In genomic region chr6:44234101-44235090, GRCh38 we compare ENCODE assay signal across 1 cellular context.
TF ChIP-seq lines count a peak whose summit lies in the region.

No MANE protein-coding gene starts in this region.

TF ChIP-seq in HepG2, 621 proteins besides CTCF, POLR2A, EP300 and RAD21 (continued from another document and continues in another):
- TF ChIP-seq RERE (CRISPR knock-in tag; IDR thresholded peaks at IDR 0.05; ENCODE audit: low read depth) (no peak), EZH2 (conservative IDR thresholded peaks at IDR 0.05; ENCODE audit: low read depth, low read length) (no peak), HMGXB3 (CRISPR knock-in tag; IDR thresholded peaks at IDR 0.05; ENCODE audit: borderline replicate concordance) (peak; percentile 53; the same call in 1 of the 2 replicates), ZNF639 (CRISPR knock-in tag; conservative IDR thresholded peaks at IDR 0.05) (no peak), ZNF354B (CRISPR knock-in tag; IDR thresholded peaks at IDR 0.05) (no peak), UBTF (CRISPR knock-in tag; IDR thresholded peaks at IDR 0.05) (no peak; the same call in 1 of the 2 replicates), GABPB1 (CRISPR knock-in tag; IDR thresholded peaks at IDR 0.05) (peak; percentile 42; the same call in 1 of the 2 replicates), ZNF335 (CRISPR knock-in tag; IDR thresholded peaks at IDR 0.05) (peak; percentile 63; the same call in 1 of the 2 replicates), ZNF776 (CRISPR knock-in tag; IDR thresholded peaks at IDR 0.05) (no peak), SPEN (CRISPR knock-in tag; IDR thresholded peaks at IDR 0.05; ENCODE audit: low read depth) (peak; percentile 76), MYNN (CRISPR knock-in tag; IDR thresholded peaks at IDR 0.05; ENCODE audit: low read depth) (no peak), PHF20 (CRISPR knock-in tag; IDR thresholded peaks at IDR 0.05) (no peak; the same call in 1 of the 2 replicates), NFE2L1 (CRISPR knock-in tag; IDR thresholded peaks at IDR 0.05; ENCODE audit: borderline replicate concordance) (no peak), AKNA (CRISPR knock-in tag; IDR thresholded peaks at IDR 0.05; ENCODE audit: borderline replicate concordance) (no peak), MEIS1 (CRISPR knock-in tag; IDR thresholded peaks at IDR 0.05; ENCODE audit: borderline replicate concordance) (no peak), GMEB1 (CRISPR knock-in tag; IDR thresholded peaks at IDR 0.05; ENCODE audit: borderline replicate concordance) (no peak), CENPX (CRISPR knock-in tag; IDR thresholded peaks at IDR 0.05) (no peak), MTERF4 (CRISPR knock-in tag; IDR thresholded peaks at IDR 0.05) (peak; percentile 74; the same call in 1 of the 2 replicates), SKI (IDR thresholded peaks at IDR 0.05; ENCODE audit: partially characterized antibody) (peak; percentile 70), CHD2 (IDR thresholded peaks at IDR 0.05; ENCODE audit: low read depth, low read length) (peak; percentile 14; the same call in 1 of the 2 replicates), SRF (IDR thresholded peaks at IDR 0.05; ENCODE audit: low read depth, low read length) (no peak), ZNF18 (CRISPR knock-in tag; IDR thresholded peaks at IDR 0.05; ENCODE audit: insufficient replicate concordance) (no peak), ZNF672 (CRISPR knock-in tag; IDR thresholded peaks at IDR 0.05) (no peak), CENPT (CRISPR knock-in tag; IDR thresholded peaks at IDR 0.05; ENCODE audit: low read depth) (no peak), ZNF460 (CRISPR knock-in tag; IDR thresholded peaks at IDR 0.05; ENCODE audit: borderline replicate concordance) (no peak), ATRX (CRISPR knock-in tag; IDR thresholded peaks at IDR 0.05; ENCODE audit: borderline replicate concordance) (no peak), ZNF33B (CRISPR knock-in tag; IDR thresholded peaks at IDR 0.05) (no peak; the same call in 1 of the 2 replicates), ZNF580 (CRISPR knock-in tag; IDR thresholded peaks at IDR 0.05; ENCODE audit: borderline replicate concordance, low read depth) (peak; percentile 63; the same call in 1 of the 2 replicates)
